Comparison of ENCODE assay signal across 9 cellular contexts in genomic region chr13:30577381-30577780, GRCh38. TPM values are rescaled to one million over a fixed set of nuclear protein-coding genes. Genes with fewer than 3 reads are reported as not detected.
A peak's percentile ranks its signal among the peaks of the same experiment; 100 is the strongest.
DNase-seq lines count a peak whose midpoint lies in the region; ATAC-seq and TF ChIP-seq lines count a peak whose summit lies in the region.
"Had no signal": no experiment of that assay in that cellular context is flagged by ENCODE, and none has a peak within 500 bp of the region (broad histone marks: within the 10 kb centered on the region; RNA-seq: fewer than 3 reads in every experiment).

No MANE protein-coding gene starts in this region.

- H3K9me3 ChIP-seq in prostate gland, result no peaks in the 10 kb centered on the region
- no peaks in the 10 kb centered on the region for H3K9me3 ChIP-seq in esophagus squamous epithelium

- TF ChIP-seq CTCF in prostate gland (IDR thresholded peaks at IDR 0.05), result no peak
- no peak for TF ChIP-seq CTCF in esophagus squamous epithelium (IDR thresholded peaks at IDR 0.05)

- H3K27me3 ChIP-seq in prostate gland (replicated peaks; ENCODE audit: insufficient read depth) (no peaks in the 10 kb centered on the region), esophagus squamous epithelium (no peaks in the 10 kb centered on the region)

- H3K4me3 ChIP-seq in prostate gland (no peak overlapping the region), esophagus squamous epithelium (no peak overlapping the region)

- H3K27ac ChIP-seq in prostate gland, result no peak overlapping the region
- H3K27ac ChIP-seq in esophagus squamous epithelium, result no peak overlapping the region
- H3K27ac ChIP-seq: VCaP had no signal

- no peaks in the 10 kb centered on the region for H3K4me1 ChIP-seq in prostate gland (replicated peaks)
- peaks cover 0 to 35% (median 0%) of the 10 kb centered on the region in 3 donors for H3K4me1 ChIP-seq in esophagus squamous epithelium

- H3K36me3 ChIP-seq in prostate gland (no peaks in the 10 kb centered on the region), esophagus squamous epithelium (no peaks in the 10 kb centered on the region)

- WGBS in prostate gland, result 84% methylated on average over 5 of the region's 5 CpGs
- 24 to 30% methylated on average over 5 of the region's 5 CpGs for WGBS in esophagus squamous epithelium, 2 donors

- DNase-seq in T-helper 2 cell, result peak in 4 of 5 experiments; percentile 3 to 81 (median 30)
- DNase-seq in central memory CD4-positive, alpha-beta T cell, result peak; percentile 14
- peak; percentile 6 for DNase-seq in stimulated activated CD4-positive, alpha-beta T cell treated with anti-CD3 and anti-CD28 coated beads, Interleukin-4, amount 100 ng/mL, for 1 hour
- DNase-seq in DMS79 (lab: John Stamatoyannopoulos, UW), result no peak
- no peak for DNase-seq in prostate gland (ENCODE audit: low spot score)
- DNase-seq in esophagus squamous epithelium (lab: John Stamatoyannopoulos, UW), result no peak

- ATAC-seq in GM18873 (IDR thresholded peaks at IDR 0.05; ENCODE audit: low FRiP score, unreplicated experiment) (peak; percentile 74), HG03159 (IDR thresholded peaks at IDR 0.05; ENCODE audit: unreplicated experiment) (peak; percentile 65)

- intact Hi-C loops in prostate gland (cut with DNase I) (loop anchor here (10.0 kb wide), 1 partner anchor 113 kb away; the partner anchor contains the start of gene HMGB1), esophagus squamous epithelium (cut with DNase I) (no loop called here)

- no peak for TF ChIP-seq POLR2A in prostate gland (IDR thresholded peaks at IDR 0.05)
- no peak for TF ChIP-seq POLR2A in esophagus squamous epithelium (IDR thresholded peaks at IDR 0.05)

RNA-seq across cellular contexts. Expression of gene USPL1, which starts 40.3 kb away (rescaled TPM):
- total RNA-seq in prostate gland (10 to 100 TPM; 20.1 to 24.4 TPM), esophagus squamous epithelium (10 to 100 TPM in 2 of 4 donors, 1 to 10 TPM in 2; 8.4 to 19.1 (median 10.6) TPM)

Comparison
In these comparisons a context has a peak if more than half of its experiments do, and no peak if none do; other contexts are left out.
1. DNase-seq: peak in T-helper 2 cell (4 of 5), central memory CD4-positive, alpha-beta T cell (single experiment) and stimulated activated CD4-positive, alpha-beta T cell treated with anti-CD3 and anti-CD28 coated beads, Interleukin-4, amount 100 ng/mL, for 1 hour (single experiment); none in DMS79 (single experiment), prostate gland (single experiment) and esophagus squamous epithelium (single experiment).